ENCODE assay signal across 8 cellular contexts in the genomic region with DNA sequence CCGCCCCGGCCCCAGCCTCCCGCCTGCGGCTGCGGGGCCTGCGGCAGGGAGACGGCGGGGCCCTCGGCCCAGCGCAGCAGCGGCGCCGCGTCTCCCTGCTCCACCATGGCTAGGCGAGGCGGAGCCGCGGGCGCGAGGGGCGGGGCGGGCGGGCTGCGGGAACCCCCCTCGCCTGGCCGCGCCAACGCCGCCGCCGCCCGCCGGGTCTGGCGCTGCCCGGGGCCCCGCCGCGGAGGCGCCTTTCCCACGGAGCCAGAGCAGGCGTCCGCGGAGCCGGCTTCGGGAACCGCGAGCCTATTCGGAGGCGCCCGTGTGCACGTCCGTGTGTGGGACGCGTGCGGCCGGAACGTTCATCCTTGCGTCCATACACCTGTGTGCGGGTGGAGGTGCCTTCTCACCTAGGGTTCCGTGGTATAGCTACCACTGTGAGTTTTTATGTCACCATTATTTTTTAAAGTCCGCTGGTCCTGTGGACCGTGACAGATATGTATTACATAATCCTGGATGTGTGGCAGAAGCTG. TPM values are rescaled to one million over a fixed set of nuclear protein-coding genes. Genes with fewer than 3 reads are reported as not detected.
A peak's percentile ranks its signal among the peaks of the same experiment; 100 is the strongest.
DNase-seq lines count a peak whose midpoint lies in the region; ATAC-seq and TF ChIP-seq lines count a peak whose summit lies in the region.

A gene with protein sequence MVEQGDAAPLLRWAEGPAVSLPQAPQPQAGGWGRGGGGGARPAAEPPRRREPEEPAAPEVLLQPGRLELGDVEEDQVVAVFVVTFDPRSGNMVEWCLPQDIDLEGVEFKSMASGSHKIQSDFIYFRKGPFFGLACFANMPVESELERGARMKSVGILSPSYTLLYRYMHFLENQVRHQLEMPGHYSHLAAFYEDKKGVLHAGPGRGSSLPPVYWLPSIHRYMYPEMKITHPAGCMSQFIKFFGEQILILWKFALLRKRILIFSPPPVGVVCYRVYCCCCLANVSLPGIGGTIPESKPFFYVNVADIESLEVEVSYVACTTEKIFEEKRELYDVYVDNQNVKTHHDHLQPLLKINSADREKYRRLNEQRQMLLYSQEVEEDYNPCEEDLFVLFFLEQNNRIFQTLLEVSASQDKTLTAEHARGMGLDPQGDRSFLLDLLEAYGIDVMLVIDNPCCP (minus strand): TSS at position 120 of the 521 bp plus-strand sequence. CDS start 13 bp downstream, at position 107.

- ATAC-seq in GM19023 (IDR thresholded peaks at IDR 0.05; ENCODE audit: unreplicated experiment) (peak; percentile 81), HG03175 (IDR thresholded peaks at IDR 0.05; ENCODE audit: unreplicated experiment) (peak; percentile 71), upper lobe of left lung (ENCODE audit: low FRiP score in 2 of 2) (peak; percentile 68 to 87)

- no peaks in the 10 kb centered on the region for H3K36me3 ChIP-seq in BJ (ENCODE audit: control insufficient read depth, insufficient read depth, low read length)
- no peaks in the 10 kb centered on the region for H3K36me3 ChIP-seq in ovary
- H3K36me3 ChIP-seq in upper lobe of left lung = no peaks in the 10 kb centered on the region

- no peaks in the 10 kb centered on the region for H3K4me1 ChIP-seq in ovary (ENCODE audit: insufficient read depth)
- peaks cover 12 to 25% (median 19%) of the 10 kb centered on the region in 4 donors for H3K4me1 ChIP-seq in upper lobe of left lung

- H3K27me3 ChIP-seq in BJ (ENCODE audit: control insufficient read depth, insufficient read depth, low read length) = peaks cover 3% of the 10 kb centered on the region
- H3K27me3 ChIP-seq in ovary = no peaks in the 10 kb centered on the region
- H3K27me3 ChIP-seq in upper lobe of left lung = no peaks in the 10 kb centered on the region

- TF ChIP-seq POLR2A in ovary (IDR thresholded peaks at IDR 0.05) (no peak), upper lobe of left lung (IDR thresholded peaks at IDR 0.05) (no peak)

- 0% methylated on average over 19 to 62 of the region's 62 CpGs for WGBS in ovary, 3 donors
- WGBS in upper lobe of left lung, 2 donors = 0% methylated on average over 17 to 24 of the region's 62 CpGs

- H3K27ac ChIP-seq in ovary (peak within 1 kb of the TSS; percentile 77 to 85), upper lobe of left lung (peak within 1 kb of the TSS; percentile 81 to 95 (median 89))

- POLR2A ChIA-PET in BJ (lab: Charles Lee) = no interaction called here

- DNase-seq in BJ (ENCODE audit: low read depth) (no peak), RPMI7951 (ENCODE audit: low read depth) (peak; percentile 48), head of caudate nucleus (peak in 38 of 42 donors; percentile 27 to 81 (median 60)), ovary (peak; percentile 32 to 67 (median 53)), upper lobe of left lung (peak; percentile 40 to 93)
- peak; percentile 59 for DNase-seq in activated naive CD4-positive, alpha-beta T cell treated with Interleukin-2 at 50 U/mL for 16 hours

- CTCF ChIA-PET in BJ (lab: Yijun Ruan, JAX) = interaction anchor here (0.6 to 1.6 kb wide), 2 partner anchors 36 to 621 kb away, joined by 3 to 7 read pairs; partner anchors contain the start of gene SSBP1

- TF ChIP-seq CTCF in BJ (IDR thresholded peaks at IDR 0.05; ENCODE audit: insufficient read depth, low read depth, low read length) (no peak), ovary (IDR thresholded peaks at IDR 0.05) (no peak), upper lobe of left lung (IDR thresholded peaks at IDR 0.05) (no peak)

- H3K9me3 ChIP-seq in ovary (no peaks in the 10 kb centered on the region), upper lobe of left lung (no peaks in the 10 kb centered on the region)

- TF ChIP-seq EP300 in ovary (IDR thresholded peaks at IDR 0.05) = no peak
- TF ChIP-seq EP300 in upper lobe of left lung (IDR thresholded peaks at IDR 0.05) = no peak

- intact Hi-C loops in head of caudate nucleus (cut with DNase I) = loop anchor here (5.0 kb wide), 1 partner anchor 35 kb away; the partner anchor contains the start of gene SSBP1
- intact Hi-C loops in ovary (cut with DNase I) = no loop called here

- peak within 1 kb of the TSS; percentile 65 for H3K4me3 ChIP-seq in BJ (ENCODE audit: low read depth, low read length)
- H3K4me3 ChIP-seq in ovary = peak within 1 kb of the TSS; percentile 64
- peak within 1 kb of the TSS; percentile 74 to 97 (median 90) for H3K4me3 ChIP-seq in upper lobe of left lung

RNA-seq across cellular contexts. Expression of the gene that starts here (rescaled TPM):
- polyA plus RNA-seq in BJ (2011; rRNA removed) (4.2 and 4.6 TPM in 2 replicates), ovary (10 to 100 TPM in 1 of 2 donors, 1 to 10 TPM in 1; 6.0 to 13.2 TPM)
- polyA minus RNA-seq in BJ (2011; rRNA and poly(A)+ RNA removed) = 4.1 and 4.5 TPM in 2 replicates
- 3.6 and 4.0 TPM in 2 replicates for total RNA-seq in RPMI7951 (2014; rRNA removed; shearing (Covaris generic))
- total RNA-seq in ovary (10 to 100 TPM in 6 of 7 donors, 1 to 10 TPM in 1; 8.9 to 15.7 (median 13.0) TPM), upper lobe of left lung (10 to 100 TPM; 17.5 to 36.0 (median 29.1) TPM)
